ENCODE assay signal across 23 cellular contexts in the genomic region with DNA sequence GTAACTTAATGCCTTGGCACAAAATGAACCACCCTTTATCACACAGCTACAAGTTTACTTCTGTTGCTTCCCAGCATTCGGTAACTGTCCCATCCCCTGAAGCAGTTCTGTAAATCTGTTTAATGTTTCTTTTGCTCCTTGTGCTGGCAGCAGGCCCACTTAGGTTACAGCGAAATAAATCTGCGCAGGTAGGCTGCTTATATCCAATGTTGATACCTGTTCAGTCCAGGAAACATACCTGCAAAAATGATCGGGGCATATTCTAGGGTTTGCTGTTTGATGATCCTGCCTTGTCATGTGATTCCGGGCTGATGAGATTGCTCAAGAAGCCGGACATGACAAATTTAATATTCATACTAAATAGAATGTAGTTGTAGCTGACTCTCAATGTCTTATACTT. TPM values are rescaled to one million over a fixed set of nuclear protein-coding genes. Genes with fewer than 3 reads are reported as not detected.
A peak's percentile ranks its signal among the peaks of the same experiment; 100 is the strongest.
DNase-seq lines count a peak whose midpoint lies in the region; ATAC-seq and TF ChIP-seq lines count a peak whose summit lies in the region.
"Had no signal": no experiment of that assay in that cellular context is flagged by ENCODE, and none has a peak within 500 bp of the region (broad histone marks: within the 10 kb centered on the region; RNA-seq: fewer than 3 reads in every experiment).

No MANE protein-coding gene starts in this region.

- H2AFZ ChIP-seq in GM23338 = no peak overlapping the region

- no peak for DNase-seq in GM23338 (ENCODE audit: low spot score)
- DNase-seq in Peyer's patch = no peak
- DNase-seq in prostate gland (ENCODE audit: low spot score) = peak; percentile 42
- no peak for DNase-seq in upper lobe of right lung
- DNase-seq in NCI-H524 treated with DMSO at 0.1 percent for 48 hours (lab: John Stamatoyannopoulos, UW) = no peak
- no peak for DNase-seq in Ammon's horn (ENCODE audit: low spot score)
- DNase-seq: activated CD4-positive, alpha-beta T cell treated with anti-CD3 and anti-CD28 coated beads, Interleukin-2, amount 50 U/mL, for 48 hours; activated gamma-delta T cell; caudate nucleus; CD8-positive, alpha-beta T cell; IMR-90; MG63; NCI-H1436 treated with DMSO at 0.1 percent for 48 hours; NCI-H2171; NCI-H526 treated with DMSO at 0.1 percent for 48 hours; SIG-M5; WERI-Rb-1 had no signal

- no peaks in the 10 kb centered on the region for H3K27me3 Mint-ChIP-seq in GM23338 (ENCODE audit: insufficient read depth, low read depth, poor library complexity)
- H3K27me3 Mint-ChIP-seq: stimulated activated naive CD8-positive, alpha-beta T cell treated with anti-CD3 and anti-CD28 coated beads, Interleukin-15, Interleukin-2, amounts not matched to agents 100 ng/mL and 50 ng/mL, for 24 hours; type B pancreatic cell had no signal

- no peak overlapping the region for H3K27ac Mint-ChIP-seq in GM23338
- H3K27ac Mint-ChIP-seq: CD8-positive, alpha-beta T cell; stimulated activated naive CD8-positive, alpha-beta T cell treated with anti-CD3 and anti-CD28 coated beads, Interleukin-15, Interleukin-2, amounts not matched to agents 100 ng/mL and 50 ng/mL, for 24 hours; T-helper 1 cell treated with Interleukin-12 subunit alpha and Interleukin-12 subunit beta and Interleukin-4 antibody, amounts not matched to agents 30 μg/mL and 1 μg/mL, for 36 hours; type B pancreatic cell had no signal

- 42% methylated on average over 6 of the region's 6 CpGs for WGBS in prostate gland

- no peak for TF ChIP-seq CTCF in GM23338 (conservative IDR thresholded peaks at IDR 0.05; ENCODE audit: low read depth in 2 of 2)
- TF ChIP-seq CTCF in Peyer's patch (IDR thresholded peaks at IDR 0.05) = no peak
- no peak for TF ChIP-seq CTCF in prostate gland (IDR thresholded peaks at IDR 0.05)
- no peak for TF ChIP-seq CTCF in upper lobe of right lung (IDR thresholded peaks at IDR 0.05)

- no peak overlapping the region for H3K4me2 ChIP-seq in GM23338

- no peaks in the 10 kb centered on the region for H3K9me2 ChIP-seq in GM23338 (ENCODE audit: insufficient read depth)

- peaks cover 39% of the 10 kb centered on the region for H4K20me1 ChIP-seq in GM23338 (replicated peaks; ENCODE audit: insufficient read depth)

- H3K4me1 Mint-ChIP-seq in GM23338 = peaks cover 40% of the 10 kb centered on the region

- no peaks in the 10 kb centered on the region for H3K9me3 ChIP-seq in Peyer's patch
- no peaks in the 10 kb centered on the region for H3K9me3 ChIP-seq in prostate gland
- H3K9me3 ChIP-seq in upper lobe of right lung = no peaks in the 10 kb centered on the region
- H3K9me3 ChIP-seq: MG63 had no signal

- H3K36me3 Mint-ChIP-seq in GM23338 (ENCODE audit: low read depth) = peaks cover 15% of the 10 kb centered on the region; the same call in 2 of the 3 replicates

- TF ChIP-seq POLR2A in Peyer's patch (IDR thresholded peaks at IDR 0.05) (peak in 1 of 2 donors; percentile 33), prostate gland (IDR thresholded peaks at IDR 0.05) (no peak)

- H3K4me3 Mint-ChIP-seq in GM23338 = no peak overlapping the region
- H3K4me3 Mint-ChIP-seq: CD8-positive, alpha-beta T cell; stimulated activated naive CD8-positive, alpha-beta T cell treated with anti-CD3 and anti-CD28 coated beads, Interleukin-15, Interleukin-2, amounts not matched to agents 100 ng/mL and 50 ng/mL, for 24 hours; T-helper 1 cell treated with Interleukin-12 subunit alpha and Interleukin-12 subunit beta and Interleukin-4 antibody, amounts not matched to agents 30 μg/mL and 1 μg/mL, for 36 hours; type B pancreatic cell had no signal

- no peaks in the 10 kb centered on the region for H3F3A ChIP-seq in GM23338 (replicated peaks; ENCODE audit: low read depth)

- H3K4me1 ChIP-seq in GM23338 (ENCODE audit: insufficient read depth) (peaks cover 30% of the 10 kb centered on the region), Peyer's patch (peaks cover 0 to 35% (median 2%) of the 10 kb centered on the region in 4 donors), prostate gland (replicated peaks) (no peaks in the 10 kb centered on the region), upper lobe of right lung (peaks cover 40% of the 10 kb centered on the region)

- ATAC-seq in GM23338 (no peak), esophagus mucosa (peak; percentile 74), upper lobe of right lung (no peak)
- ATAC-seq: CD8-positive, alpha-beta T cell; left lobe of liver had no signal

- H3K36me3 ChIP-seq in GM23338 (ENCODE audit: insufficient read depth) (no peaks in the 10 kb centered on the region), Peyer's patch (no peaks in the 10 kb centered on the region), prostate gland (no peaks in the 10 kb centered on the region), upper lobe of right lung (no peaks in the 10 kb centered on the region)
- H3K36me3 ChIP-seq: MG63, WERI-Rb-1 had no signal

- H3K79me2 ChIP-seq in GM23338 (replicated peaks; ENCODE audit: insufficient read depth) = peaks cover 99% of the 10 kb centered on the region

- H3K27me3 ChIP-seq in GM23338 (ENCODE audit: insufficient read depth) (no peaks in the 10 kb centered on the region), Peyer's patch (no peaks in the 10 kb centered on the region), prostate gland (replicated peaks; ENCODE audit: insufficient read depth) (no peaks in the 10 kb centered on the region), upper lobe of right lung (no peaks in the 10 kb centered on the region)
- H3K27me3 ChIP-seq: MG63 had no signal

- peak overlapping the region; percentile 11; the same call in 1 of the 2 replicates for H3K27ac ChIP-seq in GM23338 (ENCODE audit: low read depth)
- H3K27ac ChIP-seq in Peyer's patch = peak overlapping the region in 3 of 4 donors; percentile 13 to 87 (median 71)
- H3K27ac ChIP-seq in prostate gland = peak overlapping the region; percentile 35 to 52
- no peak overlapping the region for H3K27ac ChIP-seq in upper lobe of right lung
- H3K27ac ChIP-seq: WERI-Rb-1 had no signal

- H3K4me3 ChIP-seq in GM23338 (no peak overlapping the region), Peyer's patch (peak overlapping the region in 2 of 4 donors; percentile 28 to 44), prostate gland (peak overlapping the region in 1 of 2 donors; percentile 2), upper lobe of right lung (no peak overlapping the region)
- H3K4me3 ChIP-seq: MG63, skin epidermis had no signal

- intact Hi-C loops in prostate gland (cut with DNase I) (no loop called here), upper lobe of right lung (cut with DNase I) (no loop called here)

- no peaks in the 10 kb centered on the region for H3K9me3 Mint-ChIP-seq in GM23338
- H3K9me3 Mint-ChIP-seq: CD8-positive, alpha-beta T cell; stimulated activated naive CD8-positive, alpha-beta T cell treated with anti-CD3 and anti-CD28 coated beads, Interleukin-15, Interleukin-2, amounts not matched to agents 100 ng/mL and 50 ng/mL, for 24 hours; T-helper 1 cell treated with Interleukin-12 subunit alpha and Interleukin-12 subunit beta and Interleukin-4 antibody, amounts not matched to agents 30 μg/mL and 1 μg/mL, for 36 hours had no signal

TF ChIP-seq in GM23338, 12 proteins besides CTCF, POLR2A, EP300 and RAD21 (continues in another document):
- TF ChIP-seq NANOG (IDR thresholded peaks at IDR 0.05; ENCODE audit: borderline replicate concordance) (no peak), ZNF331 (CRISPR knock-in tag; IDR thresholded peaks at IDR 0.05; ENCODE audit: low read depth) (no peak), STAT1 (IDR thresholded peaks at IDR 0.05; ENCODE audit: unreplicated experiment) (no peak), EZH2 (IDR thresholded peaks at IDR 0.05; ENCODE audit: low read depth, unreplicated experiment) (no peak), ZNF114 (CRISPR knock-in tag; IDR thresholded peaks at IDR 0.05) (no peak)
- TF ChIP-seq, protein P1, sequence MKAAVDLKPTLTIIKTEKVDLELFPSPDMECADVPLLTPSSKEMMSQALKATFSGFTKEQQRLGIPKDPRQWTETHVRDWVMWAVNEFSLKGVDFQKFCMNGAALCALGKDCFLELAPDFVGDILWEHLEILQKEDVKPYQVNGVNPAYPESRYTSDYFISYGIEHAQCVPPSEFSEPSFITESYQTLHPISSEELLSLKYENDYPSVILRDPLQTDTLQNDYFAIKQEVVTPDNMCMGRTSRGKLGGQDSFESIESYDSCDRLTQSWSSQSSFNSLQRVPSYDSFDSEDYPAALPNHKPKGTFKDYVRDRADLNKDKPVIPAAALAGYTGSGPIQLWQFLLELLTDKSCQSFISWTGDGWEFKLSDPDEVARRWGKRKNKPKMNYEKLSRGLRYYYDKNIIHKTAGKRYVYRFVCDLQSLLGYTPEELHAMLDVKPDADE (IDR thresholded peaks at IDR 0.05) = no peak

RNA-seq across cellular contexts. Expression of a gene that starts 23.3 kb away (rescaled TPM):
- 56.6 and 61.8 TPM in 2 replicates for total RNA-seq in GM23338 (2014; rRNA removed; shearing (Covaris generic))
- 25.9 and 32.4 TPM in 2 replicates for polyA plus RNA-seq in GM23338 (2016; fragmentation: Nextera tagmentation; extraction: Ambion mirVana)
- total RNA-seq in Peyer's patch (10 to 100 TPM; 22.3 to 45.7 (median 40.2) TPM), esophagus mucosa (55.0 TPM), prostate gland (10 to 100 TPM; 16.9 to 32.9 TPM), upper lobe of right lung (35.8 TPM)
